Comparison of ENCODE assay signal across 12 cellular contexts in genomic region chr3:107845355-107846281, GRCh38.
DNase-seq lines count a peak whose midpoint lies in the region; ATAC-seq and TF ChIP-seq lines count a peak whose summit lies in the region.
"Had no signal": no experiment of that assay in that cellular context is flagged by ENCODE, and none has a peak within 500 bp of the region (broad histone marks: within the 10 kb centered on the region; RNA-seq: fewer than 3 reads in every experiment).

No MANE protein-coding gene starts in this region.

- ATAC-seq in activated naive CD8-positive, alpha-beta T cell treated with anti-CD3 and anti-CD28 coated beads, Interleukin-2, amount 50 U/mL, for 24 hours = no peak
- ATAC-seq in upper lobe of left lung (ENCODE audit: low FRiP score in 2 of 2) = no peak

- no peaks in the 10 kb centered on the region for H3K4me1 Mint-ChIP-seq in activated naive CD8-positive, alpha-beta T cell treated with anti-CD3 and anti-CD28 coated beads, Interleukin-2, amount 50 U/mL, for 24 hours
- H3K4me1 Mint-ChIP-seq in activated CD4-positive, alpha-beta T cell treated with anti-CD3 and anti-CD28 coated beads, Interleukin-2, amount 10 ng/mL, durations not matched to agents 24 days and 14 days = no peaks in the 10 kb centered on the region
- H3K4me1 Mint-ChIP-seq: activated naive CD4-positive, alpha-beta T cell treated with anti-CD3 and anti-CD28 coated beads, Interleukin-2, amount 50 U/mL, for 24 hours; CD8-positive, alpha-beta memory T cell had no signal

- peak overlapping the region; percentile 42 for H2AFZ ChIP-seq in neuron (ENCODE audit: low read depth, low read length)

- H3K4me1 ChIP-seq in neuron (ENCODE audit: insufficient read depth, low read length) = no peaks in the 10 kb centered on the region
- H3K4me1 ChIP-seq in upper lobe of left lung = peaks cover 0 to 6% (median 0%) of the 10 kb centered on the region in 4 donors

- no peak overlapping the region for H3K4me3 ChIP-seq in epithelial cell of esophagus (ENCODE audit: low read length)
- no peak overlapping the region for H3K4me3 ChIP-seq in neuron (ENCODE audit: low read length)
- no peak overlapping the region for H3K4me3 ChIP-seq in upper lobe of left lung

- H3K4me3 Mint-ChIP-seq in activated naive CD8-positive, alpha-beta T cell treated with anti-CD3 and anti-CD28 coated beads, Interleukin-2, amount 50 U/mL, for 24 hours = no peak overlapping the region
- no peak overlapping the region for H3K4me3 Mint-ChIP-seq in activated CD4-positive, alpha-beta T cell treated with anti-CD3 and anti-CD28 coated beads, Interleukin-2, amount 10 ng/mL, durations not matched to agents 24 days and 14 days
- H3K4me3 Mint-ChIP-seq: activated naive CD4-positive, alpha-beta T cell treated with anti-CD3 and anti-CD28 coated beads, Interleukin-2, amount 50 U/mL, for 24 hours; CD8-positive, alpha-beta memory T cell had no signal

- TF ChIP-seq POLR2A in upper lobe of left lung (IDR thresholded peaks at IDR 0.05) = no peak

- TF ChIP-seq CTCF in epithelial cell of esophagus (IDR thresholded peaks at IDR 0.05; ENCODE audit: insufficient read depth, low read depth, low read length, missing control alignments) (no peak), upper lobe of left lung (IDR thresholded peaks at IDR 0.05) (no peak)

- H3K36me3 ChIP-seq in neuron (ENCODE audit: insufficient read depth, low read length) (no peaks in the 10 kb centered on the region), upper lobe of left lung (no peaks in the 10 kb centered on the region)

- no peaks in the 10 kb centered on the region for H3K27me3 Mint-ChIP-seq in activated naive CD8-positive, alpha-beta T cell treated with anti-CD3 and anti-CD28 coated beads, Interleukin-2, amount 50 U/mL, for 24 hours
- H3K27me3 Mint-ChIP-seq in activated CD4-positive, alpha-beta T cell treated with anti-CD3 and anti-CD28 coated beads, Interleukin-2, amount 10 ng/mL, durations not matched to agents 24 days and 14 days = peaks cover 11% of the 10 kb centered on the region

- H3K9me3 Mint-ChIP-seq in activated naive CD8-positive, alpha-beta T cell treated with anti-CD3 and anti-CD28 coated beads, Interleukin-2, amount 50 U/mL, for 24 hours = no peaks in the 10 kb centered on the region
- no peaks in the 10 kb centered on the region for H3K9me3 Mint-ChIP-seq in activated CD4-positive, alpha-beta T cell treated with anti-CD3 and anti-CD28 coated beads, Interleukin-2, amount 10 ng/mL, durations not matched to agents 24 days and 14 days
- H3K9me3 Mint-ChIP-seq: activated naive CD4-positive, alpha-beta T cell treated with anti-CD3 and anti-CD28 coated beads, Interleukin-2, amount 50 U/mL, for 24 hours; CD8-positive, alpha-beta memory T cell had no signal

- no peak for TF ChIP-seq EP300 in upper lobe of left lung (IDR thresholded peaks at IDR 0.05)

- 69 to 70% methylated on average over 11 of the region's 11 CpGs for WGBS in upper lobe of left lung, 2 donors

- H3K27ac Mint-ChIP-seq in activated naive CD8-positive, alpha-beta T cell treated with anti-CD3 and anti-CD28 coated beads, Interleukin-2, amount 50 U/mL, for 24 hours = no peak overlapping the region
- H3K27ac Mint-ChIP-seq in activated CD4-positive, alpha-beta T cell treated with anti-CD3 and anti-CD28 coated beads, Interleukin-2, amount 10 ng/mL, durations not matched to agents 24 days and 14 days = no peak overlapping the region
- H3K27ac Mint-ChIP-seq: activated naive CD4-positive, alpha-beta T cell treated with anti-CD3 and anti-CD28 coated beads, Interleukin-2, amount 50 U/mL, for 24 hours; CD8-positive, alpha-beta memory T cell had no signal

- H3K9me3 ChIP-seq in neuron (ENCODE audit: low read length) (no peaks in the 10 kb centered on the region), upper lobe of left lung (no peaks in the 10 kb centered on the region)

- intact Hi-C loops in activated CD4-positive, alpha-beta T cell treated with anti-CD3 and anti-CD28 coated beads, Interleukin-2, amount 10 ng/mL, durations not matched to agents 24 days and 14 days (cut with micrococcal nuclease) = loop anchor here (5.0 to 10.0 kb wide), 2 partner anchors 271 to 608 kb away; no protein-coding TSS in a partner anchor

- no peaks in the 10 kb centered on the region for H3K27me3 ChIP-seq in neuron (ENCODE audit: insufficient read depth, low read length)
- no peaks in the 10 kb centered on the region for H3K27me3 ChIP-seq in upper lobe of left lung

- DNase-seq in EH (ENCODE audit: low read depth) (peak; percentile 64), NOMO-1 treated with DMSO at 0.1 percent for 48 hours (lab: John Stamatoyannopoulos, UW; ENCODE audit: unreplicated experiment) (peak; percentile 74), epithelial cell of esophagus (ENCODE audit: low read depth) (peak; percentile 66), upper lobe of left lung (no peak), occipital lobe (lab: John Stamatoyannopoulos, UW) (no peak)
- DNase-seq in activated naive CD8-positive, alpha-beta T cell treated with anti-CD3 and anti-CD28 coated beads, Interleukin-2, amount 50 U/mL, for 24 hours = no peak
- DNase-seq in activated CD4-positive, alpha-beta T cell treated with anti-CD3 and anti-CD28 coated beads, Interleukin-2, amount 10 ng/mL, durations not matched to agents 24 days and 14 days = no peak
- DNase-seq: NCI-H1092, SHP77 treated with DMSO at 0.1 percent for 48 hours had no signal

- no peaks in the 10 kb centered on the region for H3K36me3 Mint-ChIP-seq in activated naive CD8-positive, alpha-beta T cell treated with anti-CD3 and anti-CD28 coated beads, Interleukin-2, amount 50 U/mL, for 24 hours (ENCODE audit: low read depth)
- no peaks in the 10 kb centered on the region for H3K36me3 Mint-ChIP-seq in activated CD4-positive, alpha-beta T cell treated with anti-CD3 and anti-CD28 coated beads, Interleukin-2, amount 10 ng/mL, durations not matched to agents 24 days and 14 days (ENCODE audit: low read depth)
- H3K36me3 Mint-ChIP-seq: activated naive CD4-positive, alpha-beta T cell treated with anti-CD3 and anti-CD28 coated beads, Interleukin-2, amount 50 U/mL, for 24 hours had no signal

- no peak overlapping the region for H3K27ac ChIP-seq in upper lobe of left lung

Comparison
In these comparisons a context has a peak if more than half of its experiments do, and no peak if none do; other contexts are left out.
1. DNase-seq: peak in EH (single experiment), NOMO-1 treated with DMSO at 0.1 percent for 48 hours (single experiment) and epithelial cell of esophagus (single experiment); none in activated naive CD8-positive, alpha-beta T cell treated with anti-CD3 and anti-CD28 coated beads, Interleukin-2, amount 50 U/mL, for 24 hours (single experiment), upper lobe of left lung (0 of 2), activated CD4-positive, alpha-beta T cell treated with anti-CD3 and anti-CD28 coated beads, Interleukin-2, amount 10 ng/mL, durations not matched to agents 24 days and 14 days (single experiment) and occipital lobe (single experiment).